ENCODE assay signal across 22 cellular contexts in genomic region chr4:185758807-185759206, GRCh38.
"Had no signal": no experiment of that assay in that cellular context is flagged by ENCODE, and none has a peak within 500 bp of the region (broad histone marks: within the 10 kb centered on the region; RNA-seq: fewer than 3 reads in every experiment).

No MANE protein-coding gene starts in this region.

- DNase-seq: dorsolateral prefrontal cortex; effector CD4-positive, alpha-beta T cell; foreskin fibroblast; gastrocnemius medialis; head of caudate nucleus; kidney; left cardiac atrium; left ventricle myocardium superior; lower lobe of right lung; natural killer cell; pancreas; retina; sigmoid colon; stimulated activated CD4-positive, alpha-beta T cell treated with anti-CD3 and anti-CD28 coated beads, Interleukin-2, amount 100 ng/mL, for 24 hours; stimulated activated CD4-positive, alpha-beta T cell treated with anti-CD3 and anti-CD28 coated beads, Interleukin-4, amount 100 ng/mL, for 24 hours; stimulated activated naive B cell treated with anti-CD40 and anti-IgM and Interleukin-4, amounts not matched to agents 10 μg/mL and 1 μg/mL and 100 μg/mL, for 72 hours; transverse colon; upper lobe of right lung; uterus had no signal

- H3K27ac ChIP-seq: dorsolateral prefrontal cortex, gastrocnemius medialis, lower lobe of right lung, neutrophil, pancreas, sigmoid colon, thoracic aorta, transverse colon, upper lobe of right lung, uterus had no signal

- H3K4me3 Mint-ChIP-seq: natural killer cell; stimulated activated naive B cell treated with anti-CD40 and anti-IgM and Interleukin-4, amounts not matched to agents 10 μg/mL and 1 μg/mL and 100 μg/mL, for 72 hours; stimulated activated naive CD8-positive, alpha-beta T cell treated with anti-CD3 and anti-CD28 coated beads, Interleukin-15, Interleukin-2, amounts not matched to agents 100 ng/mL and 50 ng/mL, for 24 hours had no signal

- ATAC-seq: gastrocnemius medialis; left cardiac atrium; left ventricle myocardium superior; lower lobe of right lung; natural killer cell; stimulated activated naive B cell treated with anti-CD40 and anti-IgM and Interleukin-4, amounts not matched to agents 10 μg/mL and 1 μg/mL and 100 μg/mL, for 72 hours; upper lobe of right lung had no signal

- H3K4me3 ChIP-seq: dorsolateral prefrontal cortex, gastrocnemius medialis, lower lobe of right lung, pancreas, sigmoid colon, thoracic aorta, transverse colon, upper lobe of right lung, uterus had no signal

- H3K4me1 Mint-ChIP-seq: natural killer cell; stimulated activated naive B cell treated with anti-CD40 and anti-IgM and Interleukin-4, amounts not matched to agents 10 μg/mL and 1 μg/mL and 100 μg/mL, for 72 hours had no signal

- H3K4me1 ChIP-seq: gastrocnemius medialis, upper lobe of right lung, uterus had no signal

- H3K36me3 Mint-ChIP-seq: natural killer cell; stimulated activated naive B cell treated with anti-CD40 and anti-IgM and Interleukin-4, amounts not matched to agents 10 μg/mL and 1 μg/mL and 100 μg/mL, for 72 hours had no signal

- H3K36me3 ChIP-seq: gastrocnemius medialis, lower lobe of right lung, neutrophil, pancreas, sigmoid colon, thoracic aorta, transverse colon, upper lobe of right lung, uterus had no signal

- H3K27me3 ChIP-seq: gastrocnemius medialis, neutrophil, pancreas, sigmoid colon, transverse colon, upper lobe of right lung, uterus had no signal

- H3K9me3 ChIP-seq: gastrocnemius medialis, lower lobe of right lung, neutrophil, pancreas, sigmoid colon, thoracic aorta, transverse colon, upper lobe of right lung, uterus had no signal

- H3K27ac Mint-ChIP-seq: natural killer cell; stimulated activated naive B cell treated with anti-CD40 and anti-IgM and Interleukin-4, amounts not matched to agents 10 μg/mL and 1 μg/mL and 100 μg/mL, for 72 hours; stimulated activated naive CD8-positive, alpha-beta T cell treated with anti-CD3 and anti-CD28 coated beads, Interleukin-15, Interleukin-2, amounts not matched to agents 100 ng/mL and 50 ng/mL, for 24 hours had no signal

- H3K9me3 Mint-ChIP-seq: stimulated activated naive CD8-positive, alpha-beta T cell treated with anti-CD3 and anti-CD28 coated beads, Interleukin-15, Interleukin-2, amounts not matched to agents 100 ng/mL and 50 ng/mL, for 24 hours had no signal
